22 cellular contexts compared by ENCODE assay signal in genomic region chr2:47217277-47217676, GRCh38.
"Had no signal": no experiment of that assay in that cellular context is flagged by ENCODE, and none has a peak within 500 bp of the region (broad histone marks: within the 10 kb centered on the region; RNA-seq: fewer than 3 reads in every experiment).

No MANE protein-coding gene starts in this region.

- H3K36me3 ChIP-seq: esophagus squamous epithelium, pancreas, tibial nerve had no signal

- H3K9me3 Mint-ChIP-seq: activated CD4-positive, alpha-beta memory T cell treated with anti-CD3 and anti-CD28 coated beads, Interleukin-2, amount 10 ng/mL, durations not matched to agents 7 days and 5 days; activated CD4-positive, alpha-beta T cell treated with anti-CD3 and anti-CD28 coated beads, Interleukin-2, amount 10 ng/mL, durations not matched to agents 7 days and 5 days; activated naive CD4-positive, alpha-beta T cell treated with anti-CD3 and anti-CD28 coated beads, Interleukin-2, amount 50 U/mL, for 24 hours; activated T-helper 2 cell treated with anti-CD3 and anti-CD28 coated beads, Interferon-gamma antibody, Interleukin-2, Interleukin-4, amounts not matched to agents 10 μg/mL and 5 μg/mL and 100 μg/mL, durations not matched to agents 14 hours and 24 hours and 36 hours; central memory CD8-positive, alpha-beta T cell had no signal

- H3K36me3 Mint-ChIP-seq: activated naive CD4-positive, alpha-beta T cell treated with anti-CD3 and anti-CD28 coated beads, Interleukin-2, amount 50 U/mL, for 24 hours; naive thymus-derived CD4-positive, alpha-beta T cell had no signal

- DNase-seq: activated CD4-positive, alpha-beta memory T cell treated with anti-CD3 and anti-CD28 coated beads, Interleukin-2, amount 10 ng/mL, durations not matched to agents 7 days and 5 days; activated CD4-positive, alpha-beta T cell treated with anti-CD3 and anti-CD28 coated beads, Interleukin-2, amount 10 ng/mL, durations not matched to agents 7 days and 5 days; activated CD4-positive, CD25-positive, alpha-beta regulatory T cell treated with anti-CD3 and anti-CD28 coated beads, Interleukin-2, amount 50 U/mL, for 72 hours; activated T-cell treated with anti-CD3 and anti-CD28 coated beads, Interleukin-2, amount 50 U/mL, for 4 hours; dermis blood vessel endothelial cell; effector CD4-positive, alpha-beta T cell; esophagus squamous epithelium; left ventricle myocardium superior; naive thymus-derived CD4-positive, alpha-beta T cell; nucleus accumbens; pancreas; psoas muscle; stimulated activated CD4-positive, alpha-beta T cell treated with anti-CD3 and anti-CD28 coated beads, Interleukin-15, amount 100 ng/mL, for 24 hours; stimulated activated CD4-positive, alpha-beta T cell treated with anti-CD3 and anti-CD28 coated beads, Interleukin-2, amount 100 ng/mL, for 24 hours; stimulated activated naive CD4-positive, alpha-beta T cell treated with Interleukin-2 at 50 U/mL for 16 hours had no signal

- H3K27ac ChIP-seq: epithelial cell of prostate, esophagus squamous epithelium, pancreas, psoas muscle, tibial nerve had no signal

- H3K4me3 Mint-ChIP-seq: activated CD4-positive, alpha-beta memory T cell treated with anti-CD3 and anti-CD28 coated beads, Interleukin-2, amount 10 ng/mL, durations not matched to agents 7 days and 5 days; activated CD4-positive, alpha-beta T cell treated with anti-CD3 and anti-CD28 coated beads, Interleukin-2, amount 10 ng/mL, durations not matched to agents 7 days and 5 days; activated naive CD4-positive, alpha-beta T cell treated with anti-CD3 and anti-CD28 coated beads, Interleukin-2, amount 50 U/mL, for 24 hours; activated T-cell treated with anti-CD3 and anti-CD28 coated beads, Interleukin-2, amount 50 U/mL, for 4 hours; central memory CD8-positive, alpha-beta T cell; mesothelial cell of epicardium; naive thymus-derived CD4-positive, alpha-beta T cell; neural crest cell had no signal

- H3K27me3 ChIP-seq: esophagus squamous epithelium, pancreas, tibial nerve had no signal

- ATAC-seq: activated T-cell treated with anti-CD3 and anti-CD28 coated beads, Interleukin-2, amount 50 U/mL, for 4 hours; left ventricle myocardium superior; naive thymus-derived CD4-positive, alpha-beta T cell; psoas muscle had no signal

- H3K4me1 Mint-ChIP-seq: activated CD4-positive, alpha-beta memory T cell treated with anti-CD3 and anti-CD28 coated beads, Interleukin-2, amount 10 ng/mL, durations not matched to agents 7 days and 5 days; activated CD4-positive, alpha-beta T cell treated with anti-CD3 and anti-CD28 coated beads, Interleukin-2, amount 10 ng/mL, durations not matched to agents 7 days and 5 days; activated naive CD4-positive, alpha-beta T cell treated with anti-CD3 and anti-CD28 coated beads, Interleukin-2, amount 50 U/mL, for 24 hours; central memory CD8-positive, alpha-beta T cell; naive thymus-derived CD4-positive, alpha-beta T cell; neural crest cell had no signal

- H3K27me3 Mint-ChIP-seq: activated naive CD4-positive, alpha-beta T cell treated with anti-CD3 and anti-CD28 coated beads, Interleukin-2, amount 50 U/mL, for 24 hours had no signal

- H3K9me3 ChIP-seq: esophagus squamous epithelium, pancreas, psoas muscle had no signal

- H3K4me3 ChIP-seq: esophagus squamous epithelium, pancreas, psoas muscle, tibial nerve had no signal

- H3K4me1 ChIP-seq: esophagus squamous epithelium, pancreas, tibial nerve had no signal

- H3K27ac Mint-ChIP-seq: activated CD4-positive, alpha-beta memory T cell treated with anti-CD3 and anti-CD28 coated beads, Interleukin-2, amount 10 ng/mL, durations not matched to agents 7 days and 5 days; activated CD4-positive, alpha-beta T cell treated with anti-CD3 and anti-CD28 coated beads, Interleukin-2, amount 10 ng/mL, durations not matched to agents 7 days and 5 days; activated naive CD4-positive, alpha-beta T cell treated with anti-CD3 and anti-CD28 coated beads, Interleukin-2, amount 50 U/mL, for 24 hours; activated T-helper 2 cell treated with anti-CD3 and anti-CD28 coated beads, Interferon-gamma antibody, Interleukin-2, Interleukin-4, amounts not matched to agents 10 μg/mL and 5 μg/mL and 100 μg/mL, durations not matched to agents 14 hours and 24 hours and 36 hours; mesothelial cell of epicardium; naive thymus-derived CD4-positive, alpha-beta T cell had no signal
